ENCODE assay signal across 10 cellular contexts in the genomic region with DNA sequence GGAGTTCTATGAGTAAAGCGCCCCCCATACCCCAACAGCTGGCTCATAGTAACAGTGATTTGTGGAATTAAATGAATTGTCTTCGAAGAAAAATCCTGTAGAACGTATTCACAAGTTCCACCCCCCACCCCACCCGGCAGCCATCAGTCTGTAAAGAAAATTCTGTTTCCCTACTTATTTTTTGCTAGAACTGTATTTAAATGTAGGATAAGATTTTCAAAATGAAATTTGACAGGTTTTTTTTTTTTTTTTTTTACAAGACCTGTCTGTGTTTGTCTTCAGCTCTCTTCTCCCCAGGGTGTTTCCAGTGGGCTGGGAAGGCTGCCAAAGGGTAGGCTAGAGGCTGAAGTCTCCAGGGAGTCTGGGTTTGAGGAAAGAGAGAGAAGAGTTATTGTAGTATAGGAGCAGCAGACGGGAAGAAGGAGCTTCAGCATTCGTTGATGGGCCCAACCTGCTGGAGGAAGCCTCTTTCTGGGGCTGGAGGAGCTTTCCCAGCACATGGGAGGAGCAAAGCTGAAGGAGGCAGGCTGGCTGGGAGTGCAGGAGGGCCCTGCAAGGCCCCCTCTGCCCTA.
DNase-seq lines count a peak whose midpoint lies in the region; ATAC-seq and TF ChIP-seq lines count a peak whose summit lies in the region.
"Had no signal": no experiment of that assay in that cellular context is flagged by ENCODE, and none has a peak within 500 bp of the region (broad histone marks: within the 10 kb centered on the region; RNA-seq: fewer than 3 reads in every experiment).

No MANE protein-coding gene starts in this region.

- H4K20me1 ChIP-seq in GM23338 (replicated peaks; ENCODE audit: insufficient read depth): no peaks in the 10 kb centered on the region
- no peaks in the 10 kb centered on the region for H4K20me1 ChIP-seq in PC-3 (ENCODE audit: low read length)

- H4K91ac ChIP-seq in neuronal stem cell (ENCODE audit: low read depth, low read length, poor library complexity): no peak overlapping the region

- no peak overlapping the region for H3K23ac ChIP-seq in neuronal stem cell (ENCODE audit: low read depth, low read length, poor library complexity)

- no peak overlapping the region for H3K4me3 ChIP-seq in GM23338
- H3K4me3 ChIP-seq in PC-3 (ENCODE audit: low read length): no peak overlapping the region
- no peak overlapping the region for H3K4me3 ChIP-seq in neuronal stem cell (ENCODE audit: low read length in 2 of 2)
- H3K4me3 ChIP-seq: HAP-1 had no signal

- CTCF ChIA-PET in PC-3 (lab: Charles Lee): no interaction called here

- H3K9me3 ChIP-seq in PC-3 (ENCODE audit: low read length) (no peaks in the 10 kb centered on the region), neuronal stem cell (replicated peaks in 1 of 2; ENCODE audit: control insufficient read depth in 2 of 2, insufficient read depth in 1 of 2, low read depth in 1 of 2, low read length in 2 of 2) (no peaks in the 10 kb centered on the region)
- H3K9me3 ChIP-seq: HAP-1 had no signal

- H3K27ac ChIP-seq in GM23338 (ENCODE audit: low read depth) (no peak overlapping the region), PC-3 (ENCODE audit: low read length) (no peak overlapping the region), neuronal stem cell (replicated peaks; ENCODE audit: low read length) (no peak overlapping the region)

- no CpG with 5 or more reads among the region's 6 CpGs for WGBS in neuronal stem cell (ENCODE audit: extremely low coverage in 2 of 2, insufficient read length in 2 of 2, insufficient replicate concordance in 1 of 2), 2 donors

- ATAC-seq in GM23338: no peak
- ATAC-seq in PC-3: no peak
- ATAC-seq in GM21367 (IDR thresholded peaks at IDR 0.05; ENCODE audit: unreplicated experiment): no peak
- ATAC-seq in HG02759 (IDR thresholded peaks at IDR 0.05; ENCODE audit: unreplicated experiment): no peak
- no peak for ATAC-seq in GM18870 (IDR thresholded peaks at IDR 0.05; ENCODE audit: unreplicated experiment)
- ATAC-seq: activated CD4-positive, alpha-beta T cell treated with anti-CD3 and anti-CD28 coated beads for 36 hours had no signal

- peaks cover 12% of the 10 kb centered on the region for H3K4me1 Mint-ChIP-seq in GM23338
- H3K4me1 Mint-ChIP-seq: activated CD4-positive, alpha-beta T cell treated with anti-CD3 and anti-CD28 coated beads for 36 hours had no signal

- H3K4me3 Mint-ChIP-seq in GM23338: no peak overlapping the region
- H3K4me3 Mint-ChIP-seq: activated CD4-positive, alpha-beta T cell treated with anti-CD3 and anti-CD28 coated beads for 36 hours had no signal

- H3F3A ChIP-seq in GM23338 (replicated peaks; ENCODE audit: low read depth) (no peaks in the 10 kb centered on the region), PC-3 (ENCODE audit: low read length, unreplicated experiment) (no peaks in the 10 kb centered on the region)

- POLR2A ChIA-PET in PC-3 (lab: Charles Lee; ENCODE audit: unreplicated experiment): no interaction called here

- H3K9me2 ChIP-seq in GM23338 (ENCODE audit: insufficient read depth) (peaks cover 20% of the 10 kb centered on the region), PC-3 (replicated peaks; ENCODE audit: low read length) (no peaks in the 10 kb centered on the region)

- peak overlapping the region; percentile 80 for H3K18ac ChIP-seq in neuronal stem cell (ENCODE audit: low read length)

- H3K9me3 Mint-ChIP-seq in GM23338: no peaks in the 10 kb centered on the region

- H3K27ac Mint-ChIP-seq in GM23338: no peak overlapping the region
- H3K27ac Mint-ChIP-seq: activated CD4-positive, alpha-beta T cell treated with anti-CD3 and anti-CD28 coated beads for 36 hours had no signal

- no peak overlapping the region for H3K4ac ChIP-seq in neuronal stem cell (ENCODE audit: low read length)

- no peak for TF ChIP-seq CTCF in GM23338 (conservative IDR thresholded peaks at IDR 0.05; ENCODE audit: low read depth in 2 of 2)
- no peak for TF ChIP-seq CTCF in PC-3 (conservative IDR thresholded peaks at IDR 0.05; ENCODE audit: low read depth, low read length)

- H2BK120ac ChIP-seq in neuronal stem cell (ENCODE audit: low read depth, low read length): no peak overlapping the region

- H3K27me3 ChIP-seq in GM23338 (ENCODE audit: insufficient read depth): no peaks in the 10 kb centered on the region
- no peaks in the 10 kb centered on the region for H3K27me3 ChIP-seq in PC-3 (ENCODE audit: low read length)
- H3K27me3 ChIP-seq in neuronal stem cell (ENCODE audit: control insufficient read depth in 3 of 3, insufficient read depth in 3 of 3, low read depth in 1 of 3, low read length in 3 of 3): no peaks in the 10 kb centered on the region

- no peak overlapping the region for H4K8ac ChIP-seq in neuronal stem cell (ENCODE audit: low read depth, low read length)

- no peak overlapping the region for H3K9ac ChIP-seq in PC-3 (ENCODE audit: low read length)
- no peak overlapping the region for H3K9ac ChIP-seq in neuronal stem cell (ENCODE audit: low read depth, low read length, poor library complexity)

- intact Hi-C loops in PC-3 (cut with micrococcal nuclease): loop anchor here (1.0 kb wide), 1 partner anchor 23 kb away; no protein-coding TSS in a partner anchor

- H3K79me2 ChIP-seq in GM23338 (replicated peaks; ENCODE audit: insufficient read depth) (no peaks in the 10 kb centered on the region), PC-3 (ENCODE audit: low read length) (no peaks in the 10 kb centered on the region)

- H2AK5ac ChIP-seq in neuronal stem cell (ENCODE audit: low read depth, low read length): peak overlapping the region; percentile 28

- no peak overlapping the region for H2BK12ac ChIP-seq in neuronal stem cell (ENCODE audit: low read length)

- H2AFZ ChIP-seq in GM23338 (peak overlapping the region; percentile 56; the same call in 1 of the 2 replicates), PC-3 (ENCODE audit: low read length) (no peak overlapping the region), neuronal stem cell (ENCODE audit: low read length) (no peak overlapping the region)

- H3K14ac ChIP-seq in neuronal stem cell (ENCODE audit: low read length): no peak overlapping the region

- no TSS peak for BruUV-seq in PC-3 (replicated peaks; lab: Mats Ljungman, UMichigan)

- H3K79me1 ChIP-seq in neuronal stem cell (ENCODE audit: low read depth, low read length): no peaks in the 10 kb centered on the region

- peaks cover 14% of the 10 kb centered on the region for H3K4me1 ChIP-seq in GM23338 (ENCODE audit: insufficient read depth)
- no peaks in the 10 kb centered on the region for H3K4me1 ChIP-seq in PC-3 (ENCODE audit: insufficient read depth, low read length)
- peaks cover 0 to 26% of the 10 kb centered on the region in 2 donors for H3K4me1 ChIP-seq in neuronal stem cell (ENCODE audit: control insufficient read depth in 2 of 2, insufficient read depth in 1 of 2, low read depth in 1 of 2, low read length in 2 of 2)
- H3K4me1 ChIP-seq: HAP-1 had no signal

- no peaks in the 10 kb centered on the region for H3K36me3 Mint-ChIP-seq in GM23338 (ENCODE audit: low read depth)

- peak overlapping the region; percentile 10 for H2BK15ac ChIP-seq in neuronal stem cell (ENCODE audit: low read length)

- H3K27me3 Mint-ChIP-seq in GM23338 (ENCODE audit: insufficient read depth, low read depth, poor library complexity): peaks cover 3% of the 10 kb centered on the region

- H3K36me3 ChIP-seq in GM23338 (ENCODE audit: insufficient read depth): no peaks in the 10 kb centered on the region
- no peaks in the 10 kb centered on the region for H3K36me3 ChIP-seq in PC-3 (ENCODE audit: low read depth, low read length)
- H3K36me3 ChIP-seq in neuronal stem cell (replicated peaks in 1 of 2; ENCODE audit: control insufficient read depth in 2 of 2, insufficient read depth in 2 of 2, low read length in 2 of 2): no peaks in the 10 kb centered on the region
- H3K36me3 ChIP-seq: HAP-1 had no signal

- H3K4me2 ChIP-seq in GM23338 (no peak overlapping the region), PC-3 (ENCODE audit: low read length) (no peak overlapping the region), neuronal stem cell (ENCODE audit: insufficient read depth, low read length, poor library complexity, severe bottlenecking) (no peak overlapping the region)

- no peak for DNase-seq in GM23338 (ENCODE audit: low spot score)
- peak; percentile 97 for DNase-seq in NCI-H1436 (lab: John Stamatoyannopoulos, UW)
- DNase-seq in PC-3: peak; percentile 21
- DNase-seq in neuronal stem cell (ENCODE audit: low spot score): no peak
- DNase-seq: activated CD4-positive, alpha-beta T cell treated with anti-CD3 and anti-CD28 coated beads for 36 hours; IMR-90 had no signal

- H2BK5ac ChIP-seq in neuronal stem cell (ENCODE audit: low read length): no peak overlapping the region

TF ChIP-seq in GM23338, 12 proteins besides CTCF, POLR2A, EP300 and RAD21:
- no peak for TF ChIP-seq STAT1 (IDR thresholded peaks at IDR 0.05; ENCODE audit: unreplicated experiment)
- no peak for TF ChIP-seq NANOG (IDR thresholded peaks at IDR 0.05; ENCODE audit: borderline replicate concordance)

Comparison
In these comparisons a context has a peak if more than half of its experiments do, and no peak if none do; other contexts are left out.
1. DNase-seq: peak in NCI-H1436 (single experiment) and PC-3 (single experiment); none in GM23338 (single experiment) and neuronal stem cell (single experiment).